In genomic region chr3:191962324-191962723, GRCh38 we compare ENCODE assay signal across 25 cellular contexts.
DNase-seq lines count a peak whose midpoint lies in the region; FAIRE-seq and TF ChIP-seq lines count a peak whose summit lies in the region.
"Had no signal": no experiment of that assay in that cellular context is flagged by ENCODE, and none has a peak within 500 bp of the region (broad histone marks: within the 10 kb centered on the region; RNA-seq: fewer than 3 reads in every experiment).

No MANE protein-coding gene starts in this region.

- no peak overlapping the region for H3K18ac ChIP-seq in H9 (ENCODE audit: insufficient read length, low read depth, low read length)

- H3K4me3 ChIP-seq in iPS-20b (ENCODE audit: low read length) = no peak overlapping the region
- H3K4me3 ChIP-seq in smooth muscle cell = no peak overlapping the region
- H3K4me3 ChIP-seq: BLaER1 treated with 17β-estradiol and CSF1 and Interleukin-3, amounts not matched to agents 10 nM and 100 nM; GM23248; MG63; PC-9; SJCRH30 had no signal

- H4K5ac ChIP-seq in H9 (ENCODE audit: insufficient read length, low read depth, low read length) = no peak overlapping the region

- H3K79me1 ChIP-seq in H9 (ENCODE audit: insufficient read depth, low read depth, low read length, poor library complexity, severe bottlenecking) = no peaks in the 10 kb centered on the region

- H3K27ac Mint-ChIP-seq in H9 = peak overlapping the region; percentile 81 to 91 (median 89); a peak in 5 of 7 replicates
- H3K27ac Mint-ChIP-seq: CD4-positive, alpha-beta T cell had no signal

- DNase-seq in H9 = no peak
- peak; percentile 73 for DNase-seq in NCI-H82 (lab: John Stamatoyannopoulos, UW)
- DNase-seq in smooth muscle cell (lab: John Stamatoyannopoulos, UW; ENCODE audit: unreplicated experiment) = no peak
- DNase-seq in posterior cingulate gyrus = no peak
- DNase-seq in activated T-cell treated with anti-CD3 and anti-CD28 coated beads, Interleukin-2, amount 50 U/mL, for 1 hour = no peak
- no peak for DNase-seq in HTR-8/SVneo (ENCODE audit: insufficient read length, low spot score)
- DNase-seq: AML-193; CD4-positive, alpha-beta T cell; DMS53; GM23248; KBM-7; MG63; NCI-H1105 treated with DMSO at 0.1 percent for 48 hours; NCI-H146; NCI-H1930; NCI-H2107; NCI-H524; NCI-H748 treated with DMSO at 0.1 percent for 48 hours; PC-9 had no signal

- H4K20me1 ChIP-seq in H9 (ENCODE audit: control insufficient read depth, insufficient read depth, insufficient read length) (no peaks in the 10 kb centered on the region), smooth muscle cell (ENCODE audit: low read depth) (no peaks in the 10 kb centered on the region)
- H4K20me1 ChIP-seq: BLaER1 treated with 17β-estradiol and CSF1 and Interleukin-3, amounts not matched to agents 10 nM and 100 nM had no signal

- no peaks in the 10 kb centered on the region for H3K27me3 ChIP-seq in H9 (ENCODE audit: insufficient read depth, low read length)
- H3K27me3 ChIP-seq in iPS-20b (ENCODE audit: insufficient read depth, low read length) = no peaks in the 10 kb centered on the region
- H3K27me3 ChIP-seq in smooth muscle cell (ENCODE audit: low read depth) = no peaks in the 10 kb centered on the region
- H3K27me3 ChIP-seq: BLaER1 treated with 17β-estradiol and CSF1 and Interleukin-3, amounts not matched to agents 10 nM and 100 nM; MG63; SJCRH30 had no signal

- H3K79me2 ChIP-seq in H9 (ENCODE audit: insufficient read depth, low read length) = no peaks in the 10 kb centered on the region
- no peaks in the 10 kb centered on the region for H3K79me2 ChIP-seq in smooth muscle cell (ENCODE audit: low read depth)

- H3K4me1 ChIP-seq in H9 (ENCODE audit: insufficient read depth, low read length) (peaks cover 16% of the 10 kb centered on the region), iPS-20b (ENCODE audit: insufficient read depth, low read length) (peaks cover 35% of the 10 kb centered on the region), smooth muscle cell (ENCODE audit: low read depth) (peaks cover 44% of the 10 kb centered on the region)

- WGBS in H9 (ENCODE audit: extremely low coverage, insufficient read length, low lambda C conversion rate) = no CpG with 5 or more reads among the region's 1 CpG
- 52% methylated on average over 1 of the region's 1 CpG for WGBS in smooth muscle cell (ENCODE audit: low lambda C conversion rate)

- H2AFZ ChIP-seq in H9 (ENCODE audit: low read length) = no peak overlapping the region
- no peak overlapping the region for H2AFZ ChIP-seq in smooth muscle cell (ENCODE audit: low read depth)
- H2AFZ ChIP-seq: GM23248, PC-9 had no signal

- no peak overlapping the region for H3K9ac ChIP-seq in H9 (ENCODE audit: extremely low read depth, insufficient read length, low read length)
- no peak overlapping the region; the same call in 1 of the 2 replicates for H3K9ac ChIP-seq in iPS-20b (ENCODE audit: low read depth, low read length)
- no peak overlapping the region for H3K9ac ChIP-seq in smooth muscle cell (ENCODE audit: low read depth)
- H3K9ac ChIP-seq: BLaER1 treated with 17β-estradiol and CSF1 and Interleukin-3, amounts not matched to agents 10 nM and 100 nM; GM23248 had no signal

- H3K56ac ChIP-seq in H9 (ENCODE audit: insufficient read length, low read depth, low read length) = no peak overlapping the region

- H3K4ac ChIP-seq in H9 (ENCODE audit: low read depth, low read length) = no peak overlapping the region

- H3K4me3 Mint-ChIP-seq in H9 = no peak overlapping the region
- H3K4me3 Mint-ChIP-seq: CD4-positive, alpha-beta T cell had no signal

- H3K14ac ChIP-seq in H9 (ENCODE audit: insufficient read depth, low read length) = no peak overlapping the region

- FAIRE-seq in HTR-8/SVneo (lab: Jason Lieb, UNC) = no peak
- FAIRE-seq: A204.1, G401.6 had no signal

- no peak overlapping the region for H2BK20ac ChIP-seq in H9 (ENCODE audit: low read depth, low read length, poor library complexity, severe bottlenecking)

- H3F3A ChIP-seq in smooth muscle cell (ENCODE audit: low read depth) = peaks cover 15% of the 10 kb centered on the region

- no peak for TF ChIP-seq CTCF in H9 (conservative IDR thresholded peaks at IDR 0.05)
- TF ChIP-seq CTCF in smooth muscle cell (IDR thresholded peaks at IDR 0.05; ENCODE audit: borderline replicate concordance, insufficient read depth, poor library complexity, severe bottlenecking) = no peak

- H3K36me3 ChIP-seq in iPS-20b (ENCODE audit: insufficient read depth, low read depth, low read length) = no peaks in the 10 kb centered on the region
- H3K36me3 ChIP-seq in smooth muscle cell (ENCODE audit: low read depth) = no peaks in the 10 kb centered on the region
- H3K36me3 ChIP-seq: BLaER1 treated with 17β-estradiol and CSF1 and Interleukin-3, amounts not matched to agents 10 nM and 100 nM; MG63; SJCRH30 had no signal

- no peaks in the 10 kb centered on the region for H3K9me3 Mint-ChIP-seq in H9
- H3K9me3 Mint-ChIP-seq: CD4-positive, alpha-beta T cell had no signal

- H3K23ac ChIP-seq in H9 (ENCODE audit: insufficient read length, low read depth, low read length) = no peak overlapping the region

- H3K23me2 ChIP-seq in H9 (ENCODE audit: insufficient read length, low read depth, low read length, poor library complexity, severe bottlenecking) = no peaks in the 10 kb centered on the region

- H2BK120ac ChIP-seq in H9 (ENCODE audit: low read depth, low read length, poor library complexity, severe bottlenecking) = no peak overlapping the region

- no peak overlapping the region for H4K8ac ChIP-seq in H9 (replicated peaks; ENCODE audit: insufficient read length, low read depth, low read length)

- H3K27ac ChIP-seq in H9 (ENCODE audit: insufficient read length, low read depth, low read length) = no peak overlapping the region
- H3K27ac ChIP-seq in iPS-20b (ENCODE audit: low read length) = peak overlapping the region; percentile 22
- peak overlapping the region; percentile 68 for H3K27ac ChIP-seq in smooth muscle cell (ENCODE audit: low read depth)
- H3K27ac ChIP-seq: BLaER1 treated with 17β-estradiol and CSF1 and Interleukin-3, amounts not matched to agents 10 nM and 100 nM; GM23248; HL-60; PC-9; SJCRH30 had no signal

- no peak overlapping the region for H2BK15ac ChIP-seq in H9 (ENCODE audit: low read depth, low read length)

- no peaks in the 10 kb centered on the region for H3K9me3 ChIP-seq in H9 (ENCODE audit: control insufficient read depth, low read depth, low read length)
- H3K9me3 ChIP-seq in iPS-20b (ENCODE audit: insufficient read depth, low read depth, low read length) = no peaks in the 10 kb centered on the region
- H3K9me3 ChIP-seq in smooth muscle cell (replicated peaks; ENCODE audit: low read depth) = no peaks in the 10 kb centered on the region
- H3K9me3 ChIP-seq: BLaER1 treated with 17β-estradiol and CSF1 and Interleukin-3, amounts not matched to agents 10 nM and 100 nM; MG63; SJCRH30 had no signal

- no peak overlapping the region for H2BK5ac ChIP-seq in H9 (ENCODE audit: insufficient read length, low read length)

- H3K27me3 Mint-ChIP-seq in H9 (ENCODE audit: low read depth) = no peaks in the 10 kb centered on the region
- H3K27me3 Mint-ChIP-seq: CD4-positive, alpha-beta T cell had no signal

- no peak overlapping the region for H2AK5ac ChIP-seq in H9 (ENCODE audit: insufficient read length, low read length)

- H3K4me2 ChIP-seq in H9 (ENCODE audit: insufficient read depth, insufficient read length, low read length) (no peak overlapping the region), smooth muscle cell (peak overlapping the region; percentile 53)
- H3K4me2 ChIP-seq: BLaER1 treated with 17β-estradiol and CSF1 and Interleukin-3, amounts not matched to agents 10 nM and 100 nM; PC-9 had no signal

- H2BK12ac ChIP-seq in H9 (ENCODE audit: insufficient read length, low read depth, low read length) = no peak overlapping the region

- intact Hi-C loops in posterior cingulate gyrus (cut with DNase I) = no loop called here

- peaks cover 52 to 57% of the 10 kb centered on the region in 2 experiments for H3K4me1 Mint-ChIP-seq in H9

- no peak overlapping the region for H3T11ph ChIP-seq in H9 (ENCODE audit: low read length)

- H3K36me3 Mint-ChIP-seq in H9 (ENCODE audit: insufficient read depth in 1 of 3, low read depth in 3 of 3) = 0 out of 7 replicates have a peak, but pooled peaks cover 0 to 2% (median 0%) of the 10 kb centered on the region in 3 experiments

- H4K91ac ChIP-seq in H9 (ENCODE audit: insufficient read length, low read depth, low read length) = no peak overlapping the region
